ENCODE assay signal across 10 cellular contexts in genomic region chr10:48633381-48634197, GRCh38.
DNase-seq lines count a peak whose midpoint lies in the region; ATAC-seq and TF ChIP-seq lines count a peak whose summit lies in the region.
"Had no signal": no experiment of that assay in that cellular context is flagged by ENCODE, and none has a peak within 500 bp of the region (broad histone marks: within the 10 kb centered on the region; RNA-seq: fewer than 3 reads in every experiment).

No MANE protein-coding gene starts in this region.

- H3K27ac ChIP-seq in brain microvascular endothelial cell, result no peak overlapping the region

- TF ChIP-seq CTCF in GM12865 (IDR thresholded peaks at IDR 0.05; ENCODE audit: insufficient read depth, low read depth, low read length, missing control alignments) (no peak), brain microvascular endothelial cell (IDR thresholded peaks at IDR 0.05; ENCODE audit: low read depth, low read length, missing control alignments) (no peak)

- H3K36me3 ChIP-seq in brain microvascular endothelial cell (replicated peaks), result no peaks in the 10 kb centered on the region

- H3K4me3 ChIP-seq in GM12865 (ENCODE audit: low read depth, low read length) (no peak overlapping the region; the same call in 1 of the 2 replicates), brain microvascular endothelial cell (ENCODE audit: low read depth, low read length) (no peak overlapping the region)

- H3K27me3 ChIP-seq in brain microvascular endothelial cell (replicated peaks), result no peaks in the 10 kb centered on the region

- in situ Hi-C loops in brain microvascular endothelial cell (cut with HindIII; ENCODE audit: low pct_ligation_motif_present, low sequenced_read_pairs), result no loop called here

- DNase-seq in GM12865 (ENCODE audit: low read depth), result peak; percentile 43
- DNase-seq in germinal center (ENCODE audit: low spot score), result peak; percentile 31
- DNase-seq in NCI-H2171 treated with DMSO at 0.1 percent for 48 hours (lab: John Stamatoyannopoulos, UW), result no peak
- DNase-seq in brain microvascular endothelial cell, result no peak
- DNase-seq in glomerular visceral epithelial cell (ENCODE audit: extremely low spot score), result no peak
- no peak for DNase-seq in GM03348 (ENCODE audit: low spot score)
- DNase-seq: dermis blood vessel endothelial cell, NCI-H2081 treated with DMSO at 0.1 percent for 48 hours had no signal

- ATAC-seq in GM21360 (IDR thresholded peaks at IDR 0.05; ENCODE audit: unreplicated experiment) (peak; percentile 12), HG03139 (IDR thresholded peaks at IDR 0.05; ENCODE audit: unreplicated experiment) (peak; percentile 32)

Comparison
In these comparisons a context has a peak if more than half of its experiments do, and no peak if none do; other contexts are left out.
1. DNase-seq: peak in GM12865 (single experiment) and germinal center (single experiment); none in NCI-H2171 treated with DMSO at 0.1 percent for 48 hours (single experiment), brain microvascular endothelial cell (single experiment), glomerular visceral epithelial cell (single experiment) and GM03348 (single experiment).